Comparison of ENCODE assay signal across 37 cellular contexts in genomic region chr12:101628669-101629068, GRCh38. TPM values are rescaled to one million over a fixed set of nuclear protein-coding genes. Genes with fewer than 3 reads are reported as not detected.
"Had no signal": no experiment of that assay in that cellular context is flagged by ENCODE, and none has a peak within 500 bp of the region (broad histone marks: within the 10 kb centered on the region; RNA-seq: fewer than 3 reads in every experiment).

No MANE protein-coding gene starts in this region.

- H3K27me3 Mint-ChIP-seq: activated naive CD8-positive, alpha-beta T cell treated with anti-CD3 and anti-CD28 coated beads for 36 hours had no signal

- FAIRE-seq: endometrium, endothelial cell of umbilical vein had no signal

- H3K4me1 Mint-ChIP-seq: activated CD4-positive, alpha-beta T cell treated with anti-CD3 and anti-CD28 coated beads for 36 hours; activated CD4-positive, alpha-beta T cell treated with anti-CD3 and anti-CD28 coated beads, Interleukin-2, amount 10 ng/mL, durations not matched to agents 24 days and 14 days; activated CD8-positive, alpha-beta memory T cell treated with anti-CD3 and anti-CD28 coated beads, Interleukin-2, amount 10 ng/mL, durations not matched to agents 7 days and 5 days; activated naive CD4-positive, alpha-beta T cell treated with anti-CD3 and anti-CD28 coated beads, Interleukin-2, amount 50 U/mL, for 24 hours; activated naive CD8-positive, alpha-beta T cell treated with anti-CD3 and anti-CD28 coated beads, Interleukin-2, amount 50 U/mL, for 24 hours; central memory CD8-positive, alpha-beta T cell had no signal

- H3K4me3 Mint-ChIP-seq: activated CD4-positive, alpha-beta memory T cell treated with anti-CD3 and anti-CD28 coated beads for 36 hours; activated CD4-positive, alpha-beta T cell treated with anti-CD3 and anti-CD28 coated beads for 36 hours; activated CD4-positive, alpha-beta T cell treated with anti-CD3 and anti-CD28 coated beads, Interleukin-2, amount 10 ng/mL, durations not matched to agents 24 days and 14 days; activated CD8-positive, alpha-beta memory T cell treated with anti-CD3 and anti-CD28 coated beads, Interleukin-2, amount 10 ng/mL, durations not matched to agents 7 days and 5 days; activated CD8-positive, alpha-beta T cell treated with anti-CD3 and anti-CD28 coated beads, Interleukin-2, amount 10 ng/mL, durations not matched to agents 7 days and 5 days; activated naive CD4-positive, alpha-beta T cell treated with anti-CD3 and anti-CD28 coated beads for 36 hours; activated naive CD4-positive, alpha-beta T cell treated with anti-CD3 and anti-CD28 coated beads, Interleukin-2, amount 50 U/mL, for 24 hours; activated naive CD8-positive, alpha-beta T cell treated with anti-CD3 and anti-CD28 coated beads for 36 hours; activated naive CD8-positive, alpha-beta T cell treated with anti-CD3 and anti-CD28 coated beads, Interleukin-2, amount 50 U/mL, for 24 hours; activated T-helper 1 cell treated with anti-CD3 and anti-CD28 coated beads, Interleukin-12 subunit alpha, Interleukin-12 subunit beta, Interleukin-2, Interleukin-4 antibody, amounts not matched to agents 30 ng/mL and 10 ng/mL and 1 ng/mL, durations not matched to agents 14 hours and 24 hours and 36 hours; central memory CD8-positive, alpha-beta T cell had no signal

- H3K9me3 ChIP-seq: adrenal gland, body of pancreas, esophagus squamous epithelium had no signal

- ATAC-seq: activated CD4-positive, alpha-beta T cell treated with anti-CD3 and anti-CD28 coated beads for 36 hours; activated CD8-positive, alpha-beta memory T cell treated with anti-CD3 and anti-CD28 coated beads, Interleukin-2, amount 10 ng/mL, durations not matched to agents 7 days and 5 days; activated CD8-positive, alpha-beta T cell treated with anti-CD3 and anti-CD28 coated beads, Interleukin-2, amount 10 ng/mL, durations not matched to agents 7 days and 5 days; activated naive CD8-positive, alpha-beta T cell treated with anti-CD3 and anti-CD28 coated beads, Interleukin-2, amount 50 U/mL, for 24 hours; body of pancreas had no signal

- DNase-seq: activated CD4-positive, alpha-beta memory T cell treated with anti-CD3 and anti-CD28 coated beads for 36 hours; activated CD4-positive, alpha-beta T cell treated with anti-CD3 and anti-CD28 coated beads for 36 hours; activated CD4-positive, alpha-beta T cell treated with anti-CD3 and anti-CD28 coated beads, Interleukin-2, amount 10 ng/mL, durations not matched to agents 24 days and 14 days; activated CD4-positive, CD25-positive, alpha-beta regulatory T cell; activated CD4-positive, CD25-positive, alpha-beta regulatory T cell treated with anti-CD3 and anti-CD28 coated beads, Interleukin-2, amount 50 U/mL, for 72 hours; activated CD8-positive, alpha-beta memory T cell treated with anti-CD3 and anti-CD28 coated beads, Interleukin-2, amount 10 ng/mL, durations not matched to agents 7 days and 5 days; activated CD8-positive, alpha-beta memory T cell treated with anti-CD3 and anti-CD28 coated beads, Interleukin-2, amount 50 U/mL, for 4 hours; activated CD8-positive, alpha-beta T cell treated with anti-CD3 and anti-CD28 coated beads, Interleukin-2, amount 10 ng/mL, durations not matched to agents 7 days and 5 days; activated effector memory CD4-positive, alpha-beta T cell treated with anti-CD3 and anti-CD28 coated beads, Interleukin-2, amount 50 U/mL, for 16 hours; activated naive CD4-positive, alpha-beta T cell treated with anti-CD3 and anti-CD28 coated beads for 36 hours; activated naive CD8-positive, alpha-beta T cell treated with anti-CD3 and anti-CD28 coated beads for 36 hours; activated naive CD8-positive, alpha-beta T cell treated with anti-CD3 and anti-CD28 coated beads, Interleukin-2, amount 50 U/mL, for 24 hours; activated T-cell treated with anti-CD3 and anti-CD28 coated beads, Interleukin-2, amount 50 U/mL, for 1 hour; activated T-cell treated with anti-CD3 and anti-CD28 coated beads, Interleukin-2, amount 50 U/mL, for 48 hours; adrenal gland; amygdala; aorta; body of pancreas; cortex of kidney; dermis blood vessel endothelial cell; effector CD4-positive, alpha-beta T cell; esophagus squamous epithelium; foreskin melanocyte; head of caudate nucleus; T-helper 2 cell had no signal

- H3K36me3 ChIP-seq: adrenal gland, cardiac muscle cell, esophagus squamous epithelium had no signal

- H3K27ac Mint-ChIP-seq: activated CD4-positive, alpha-beta memory T cell treated with anti-CD3 and anti-CD28 coated beads for 36 hours; activated CD4-positive, alpha-beta T cell treated with anti-CD3 and anti-CD28 coated beads for 36 hours; activated CD4-positive, alpha-beta T cell treated with anti-CD3 and anti-CD28 coated beads, Interleukin-2, amount 10 ng/mL, durations not matched to agents 24 days and 14 days; activated CD8-positive, alpha-beta memory T cell treated with anti-CD3 and anti-CD28 coated beads, Interleukin-2, amount 10 ng/mL, durations not matched to agents 7 days and 5 days; activated CD8-positive, alpha-beta T cell treated with anti-CD3 and anti-CD28 coated beads, Interleukin-2, amount 10 ng/mL, durations not matched to agents 7 days and 5 days; activated naive CD4-positive, alpha-beta T cell treated with anti-CD3 and anti-CD28 coated beads for 36 hours; activated naive CD4-positive, alpha-beta T cell treated with anti-CD3 and anti-CD28 coated beads, Interleukin-2, amount 50 U/mL, for 24 hours; activated naive CD8-positive, alpha-beta T cell treated with anti-CD3 and anti-CD28 coated beads for 36 hours; activated naive CD8-positive, alpha-beta T cell treated with anti-CD3 and anti-CD28 coated beads, Interleukin-2, amount 50 U/mL, for 24 hours; activated T-helper 1 cell treated with anti-CD3 and anti-CD28 coated beads, Interleukin-12 subunit alpha, Interleukin-12 subunit beta, Interleukin-2, Interleukin-4 antibody, amounts not matched to agents 30 ng/mL and 10 ng/mL and 1 ng/mL, durations not matched to agents 14 hours and 24 hours and 36 hours; activated T-helper 2 cell treated with anti-CD3 and anti-CD28 coated beads, Interferon-gamma antibody, Interleukin-2, Interleukin-4, amounts not matched to agents 10 μg/mL and 5 μg/mL and 100 μg/mL, durations not matched to agents 14 hours and 24 hours and 36 hours had no signal

- H3K4me3 ChIP-seq: adrenal gland, body of pancreas, cardiac muscle cell, esophagus squamous epithelium had no signal

- H3K27me3 ChIP-seq: adrenal gland, body of pancreas, esophagus squamous epithelium had no signal

- H3K27ac ChIP-seq: adrenal gland, body of pancreas, cardiac muscle cell, epithelial cell of prostate, esophagus squamous epithelium had no signal

- H3K9me3 Mint-ChIP-seq: activated CD4-positive, alpha-beta memory T cell treated with anti-CD3 and anti-CD28 coated beads for 36 hours; activated CD4-positive, alpha-beta T cell treated with anti-CD3 and anti-CD28 coated beads, Interleukin-2, amount 10 ng/mL, durations not matched to agents 24 days and 14 days; activated naive CD4-positive, alpha-beta T cell treated with anti-CD3 and anti-CD28 coated beads for 36 hours; activated naive CD4-positive, alpha-beta T cell treated with anti-CD3 and anti-CD28 coated beads, Interleukin-2, amount 50 U/mL, for 24 hours; activated naive CD8-positive, alpha-beta T cell treated with anti-CD3 and anti-CD28 coated beads for 36 hours; activated naive CD8-positive, alpha-beta T cell treated with anti-CD3 and anti-CD28 coated beads, Interleukin-2, amount 50 U/mL, for 24 hours; activated T-helper 1 cell treated with anti-CD3 and anti-CD28 coated beads, Interleukin-12 subunit alpha, Interleukin-12 subunit beta, Interleukin-2, Interleukin-4 antibody, amounts not matched to agents 30 ng/mL and 10 ng/mL and 1 ng/mL, durations not matched to agents 14 hours and 24 hours and 36 hours; activated T-helper 2 cell treated with anti-CD3 and anti-CD28 coated beads, Interferon-gamma antibody, Interleukin-2, Interleukin-4, amounts not matched to agents 10 μg/mL and 5 μg/mL and 100 μg/mL, durations not matched to agents 14 hours and 24 hours and 36 hours; central memory CD8-positive, alpha-beta T cell had no signal

- H3K4me1 ChIP-seq: adrenal gland, body of pancreas, esophagus squamous epithelium had no signal

- H3K36me3 Mint-ChIP-seq: activated CD4-positive, alpha-beta memory T cell treated with anti-CD3 and anti-CD28 coated beads for 36 hours; activated CD8-positive, alpha-beta memory T cell treated with anti-CD3 and anti-CD28 coated beads, Interleukin-2, amount 10 ng/mL, durations not matched to agents 7 days and 5 days; activated naive CD8-positive, alpha-beta T cell treated with anti-CD3 and anti-CD28 coated beads for 36 hours had no signal

RNA-seq across cellular contexts. Expression of gene MYBPC1, which starts 33.9 kb away (rescaled TPM):
- total RNA-seq: activated CD4-positive, alpha-beta memory T cell treated with anti-CD3 and anti-CD28 coated beads for 36 hours; activated CD4-positive, alpha-beta T cell treated with anti-CD3 and anti-CD28 coated beads for 36 hours; activated CD4-positive, alpha-beta T cell treated with anti-CD3 and anti-CD28 coated beads, Interleukin-2, amount 10 ng/mL, durations not matched to agents 24 days and 14 days; activated CD8-positive, alpha-beta memory T cell treated with anti-CD3 and anti-CD28 coated beads for 36 hours; activated CD8-positive, alpha-beta memory T cell treated with anti-CD3 and anti-CD28 coated beads, Interleukin-2, amount 10 ng/mL, durations not matched to agents 7 days and 5 days; activated CD8-positive, alpha-beta T cell treated with anti-CD3 and anti-CD28 coated beads, Interleukin-2, amount 10 ng/mL, durations not matched to agents 7 days and 5 days; activated naive CD4-positive, alpha-beta T cell treated with anti-CD3 and anti-CD28 coated beads for 36 hours; activated naive CD8-positive, alpha-beta T cell treated with anti-CD3 and anti-CD28 coated beads for 36 hours; activated T-helper 1 cell treated with anti-CD3 and anti-CD28 coated beads, Interleukin-12 subunit alpha, Interleukin-12 subunit beta, Interleukin-2, Interleukin-4 antibody, amounts not matched to agents 30 ng/mL and 10 ng/mL and 1 ng/mL, durations not matched to agents 14 hours and 24 hours and 36 hours; activated T-helper 2 cell treated with anti-CD3 and anti-CD28 coated beads, Interferon-gamma antibody, Interleukin-2, Interleukin-4, amounts not matched to agents 10 μg/mL and 5 μg/mL and 100 μg/mL, durations not matched to agents 14 hours and 24 hours and 36 hours; aorta; cardiac muscle cell; dermis blood vessel endothelial cell; endothelial cell of umbilical vein; esophagus squamous epithelium; fibroblast of lung; fibroblast of villous mesenchyme; T-helper 1 cell treated with Interleukin-12 subunit alpha and Interleukin-12 subunit beta and Interleukin-4 antibody, amounts not matched to agents 30 ng/mL and 1 ng/mL, for 36 hours had no signal
- polyA plus RNA-seq: cardiac muscle cell, endothelial cell of umbilical vein, fibroblast of lung had no signal
